Comparison of ENCODE assay signal across 8 cellular contexts in the genomic region with DNA sequence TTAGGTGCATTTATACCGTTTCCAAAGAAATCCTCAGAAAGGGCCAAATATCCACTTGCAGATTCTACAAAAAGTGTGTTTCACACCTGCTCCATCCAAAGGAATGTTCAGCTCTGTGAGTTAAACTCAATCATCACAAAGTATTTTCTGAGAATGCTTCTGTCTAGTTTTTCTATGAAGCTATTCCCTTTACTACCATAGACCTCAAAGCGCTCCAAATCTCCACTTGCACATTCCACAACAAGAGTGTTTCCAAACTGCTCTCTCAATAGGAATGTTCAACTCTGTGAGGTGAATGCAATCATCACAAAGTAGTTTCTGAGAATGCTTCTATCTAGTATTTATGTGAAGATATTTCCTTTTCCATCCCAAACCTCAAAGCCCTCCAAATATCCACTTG.
A peak's percentile ranks its signal among the peaks of the same experiment; 100 is the strongest.
DNase-seq lines count a peak whose midpoint lies in the region; ATAC-seq, FAIRE-seq and TF ChIP-seq lines count a peak whose summit lies in the region.
"Not testable (repeated sequence)": the region's sequence is repeated elsewhere in the genome, so short reads cannot be mapped to it uniquely, and the experiment has no call there.

No MANE protein-coding gene starts in this region.

- ATAC-seq in A549 = peak in 1 of 2 experiments; percentile 8; a peak in 1 of 6 replicates
- ATAC-seq in K562 = not testable (repeated sequence)
- ATAC-seq in Right ventricle myocardium superior (ENCODE audit: poor library complexity) = peak; percentile 34
- ATAC-seq in upper lobe of right lung = peak; percentile 27

- intact Hi-C loops in K562 (cut with micrococcal nuclease); Right ventricle myocardium superior (cut with DNase I); lower leg skin (cut with DNase I; ENCODE audit: low total_unique reads); ovary (cut with DNase I); upper lobe of right lung (cut with DNase I): not testable (repeated sequence)

- H3K27me3 ChIP-seq in SJSA1 (replicated peaks); K562 (ENCODE audit: control insufficient read depth in 2 of 2, insufficient read depth in 2 of 2, low read length in 2 of 2); ovary; upper lobe of right lung: not testable (repeated sequence)

- whole genome bisulfite sequencing in A549 (ENCODE audit: missing lambda C conversion rate) = 0% methylated on average over 1 of the region's 2 CpGs
- no CpG with 5 or more reads among the region's 2 CpGs for WGBS in K562 (ENCODE audit: insufficient coverage, low coverage, missing lambda C conversion rate)
- 75 to 100% methylated on average over 1 of the region's 2 CpGs for WGBS in lower leg skin, 2 donors
- WGBS in ovary, 3 donors = 73 to 78% methylated on average over 1 of the region's 2 CpGs; no CpG with 5 or more reads in 1 of the 3 donors

- H3K36me3 ChIP-seq in SJSA1; K562 (ENCODE audit: control insufficient read depth, insufficient read depth, low read length); ovary; upper lobe of right lung: not testable (repeated sequence)

- CTCF ChIA-PET in A549 (lab: Yijun Ruan, JAX); HEK293T (lab: Yijun Ruan, JAX); K562 (lab: Yijun Ruan, JAX; ENCODE audit: low intra/inter-chr PET ratio): not testable (repeated sequence)

- not testable (repeated sequence) for H2AFZ ChIP-seq in K562 (ENCODE audit: low read depth, low read length)

- not testable (repeated sequence) for DNase-seq in A549 (ENCODE audit: low read depth in 1 of 2, low spot score in 1 of 2); HEK293T (ENCODE audit: extremely low spot score); SJSA1 (ENCODE audit: low read depth in 1 of 2, low spot score in 2 of 2); K562 (ENCODE audit: extremely low read depth in 1 of 4, low spot score in 3 of 4); Right ventricle myocardium superior; lower leg skin (ENCODE audit: low spot score in 2 of 2); ovary; upper lobe of right lung

- not testable (repeated sequence) for FAIRE-seq in A549 (lab: Jason Lieb, UNC); K562 (lab: Jason Lieb, UNC)

- H3K4me2 ChIP-seq in A549; K562 (ENCODE audit: insufficient read depth, low read length): not testable (repeated sequence)

- H4K20me1 ChIP-seq in K562 (replicated peaks; ENCODE audit: control insufficient read depth, insufficient read depth, low read length) = not testable (repeated sequence)

- not testable (repeated sequence) for BruUV-seq in K562 (replicated peaks; lab: Mats Ljungman, UMichigan)

- H3K9me3 ChIP-seq in A549 (peaks cover 10% of the 10 kb centered on the region; the same call in 1 of the 3 replicates), SJSA1 (replicated peaks) (peaks cover 12% of the 10 kb centered on the region)
- not testable (repeated sequence) for H3K9me3 ChIP-seq in K562 (replicated peaks; ENCODE audit: control insufficient read depth, insufficient read depth, low read depth, low read length); ovary; upper lobe of right lung

- not testable (repeated sequence) for TF ChIP-seq POLR2A in A549 (IDR thresholded peaks at IDR 0.05; ENCODE audit: low read length); K562 (conservative IDR thresholded peaks at IDR 0.05)
- TF ChIP-seq POLR2A in lower leg skin (IDR thresholded peaks at IDR 0.05) (peak; percentile 95 to 100), ovary (IDR thresholded peaks at IDR 0.05) (peak; percentile 39)

- not testable (repeated sequence) for TF ChIP-seq CTCF in A549 (IDR thresholded peaks at IDR 0.05); K562 (IDR thresholded peaks at IDR 0.05 in 2 of 3, conservative IDR thresholded peaks at IDR 0.05 in 1 of 3; ENCODE audit: insufficient read depth in 2 of 3, low read depth in 1 of 3, low read length in 3 of 3); upper lobe of right lung (IDR thresholded peaks at IDR 0.05)
- TF ChIP-seq CTCF in lower leg skin (IDR thresholded peaks at IDR 0.05) (peak in 2 of 3 donors; percentile 100), ovary (IDR thresholded peaks at IDR 0.05) (peak in 1 of 3 donors; percentile 64)

- H3K9me1 ChIP-seq in K562 (ENCODE audit: control insufficient read depth, insufficient read depth, low read length) = not testable (repeated sequence)

- H3K79me2 ChIP-seq in K562 (ENCODE audit: control insufficient read depth, insufficient read depth, low read length) = not testable (repeated sequence)

- TF ChIP-seq RAD21 in A549 (conservative IDR thresholded peaks at IDR 0.05 in 1 of 2, IDR thresholded peaks at IDR 0.05 in 1 of 2); K562 (CRISPR knock-in tag; conservative IDR thresholded peaks at IDR 0.05 in 1 of 2, IDR thresholded peaks at IDR 0.05 in 1 of 2): not testable (repeated sequence)

- TF ChIP-seq EP300 in A549 (IDR thresholded peaks at IDR 0.05); K562 (IDR thresholded peaks at IDR 0.05; ENCODE audit: low read length); ovary (IDR thresholded peaks at IDR 0.05): not testable (repeated sequence)

- not testable (repeated sequence) for H3K4me1 ChIP-seq in A549; SJSA1 (replicated peaks); K562 (replicated peaks in 1 of 2; ENCODE audit: control insufficient read depth in 2 of 2, insufficient read depth in 2 of 2, low read length in 2 of 2); ovary (ENCODE audit: insufficient read depth); upper lobe of right lung

- H3K4me3 ChIP-seq in A549; SJSA1; K562; lower leg skin (ENCODE audit: low read depth, poor library complexity, severe bottlenecking); ovary; upper lobe of right lung: not testable (repeated sequence)

- in situ Hi-C loops in K562 (cut with MboI) = not testable (repeated sequence)

- POLR2A ChIA-PET in A549 (lab: Yijun Ruan, JAX); HEK293T (lab: Yijun Ruan, JAX); K562 (lab: Yijun Ruan, JAX): not testable (repeated sequence)

- not testable (repeated sequence) for H3K9ac ChIP-seq in K562 (ENCODE audit: insufficient read depth in 1 of 2, low read depth in 2 of 2, low read length in 2 of 2)

- H3K27ac ChIP-seq in A549; K562 (ENCODE audit: extremely low read depth, low read depth, low read length); ovary; upper lobe of right lung: not testable (repeated sequence)
- peak overlapping the region; percentile 23 for H3K27ac ChIP-seq in SJSA1

TF ChIP-seq in A549, 52 proteins besides CTCF, POLR2A, EP300 and RAD21 (continues in another document):
- TF ChIP-seq ZFP36 (IDR thresholded peaks at IDR 0.05; ENCODE audit: borderline replicate concordance, partially characterized antibody) = peak; percentile 79
- TF ChIP-seq TFCP2L1 (CRISPR knock-in tag; IDR thresholded peaks at IDR 0.05) = peak; percentile 63; the same call in 1 of the 2 replicates
- TF ChIP-seq ZC3H11A (IDR thresholded peaks at IDR 0.05) = peak; percentile 30; the same call in 1 of the 2 replicates
- peak; percentile 99 for TF ChIP-seq FOXS1 (CRISPR knock-in tag; IDR thresholded peaks at IDR 0.05)

TF ChIP-seq in HEK293T, 16 proteins besides CTCF, POLR2A, EP300 and RAD21:
- TF ChIP-seq FOXM1 (IDR thresholded peaks at IDR 0.05; ENCODE audit: borderline replicate concordance) = 0 out of 2 replicates have a peak, but pooled peaks have one; percentile 62
- peak; percentile 60; the same call in 1 of the 2 replicates for TF ChIP-seq ARNT (IDR thresholded peaks at IDR 0.05)
TF ChIP-seq in HEK293T: peak in this region for 2; not testable (repeated sequence) for 14.

TF ChIP-seq in K562, 482 proteins besides CTCF, POLR2A, EP300 and RAD21 (continues in another document):
- 0 out of 2 replicates have a peak, but pooled peaks have one; percentile 13 for TF ChIP-seq CBFA2T2 (conservative IDR thresholded peaks at IDR 0.05)
- peak; percentile 88 for TF ChIP-seq ZNF551 (CRISPR knock-in tag; IDR thresholded peaks at IDR 0.05)
- TF ChIP-seq ILK (tag; IDR thresholded peaks at IDR 0.05; ENCODE audit: borderline replicate concordance, low read depth) = peak; percentile 76; the same call in 1 of the 2 replicates
- TF ChIP-seq EWSR1 (IDR thresholded peaks at IDR 0.05; ENCODE audit: borderline replicate concordance, low read depth, partially characterized antibody) = peak; percentile 94
- TF ChIP-seq NCOA6 (IDR thresholded peaks at IDR 0.05) = peak; percentile 59; the same call in 1 of the 2 replicates
- TF ChIP-seq, protein P1, sequence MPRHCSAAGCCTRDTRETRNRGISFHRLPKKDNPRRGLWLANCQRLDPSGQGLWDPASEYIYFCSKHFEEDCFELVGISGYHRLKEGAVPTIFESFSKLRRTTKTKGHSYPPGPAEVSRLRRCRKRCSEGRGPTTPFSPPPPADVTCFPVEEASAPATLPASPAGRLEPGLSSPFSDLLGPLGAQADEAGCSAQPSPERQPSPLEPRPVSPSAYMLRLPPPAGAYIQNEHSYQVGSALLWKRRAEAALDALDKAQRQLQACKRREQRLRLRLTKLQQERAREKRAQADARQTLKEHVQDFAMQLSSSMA (CRISPR knock-in tag; IDR thresholded peaks at IDR 0.05) = peak; percentile 34; the same call in 1 of the 2 replicates
- peak in 1 of 2 experiments; percentile 88; a peak in 1 of 4 replicates for TF ChIP-seq HDAC1 (IDR thresholded peaks at IDR 0.05)
- TF ChIP-seq COPS2 (conservative IDR thresholded peaks at IDR 0.05) = peak; percentile 81
- TF ChIP-seq ZNF780A (CRISPR knock-in tag; IDR thresholded peaks at IDR 0.05) = peak; percentile 79; the same call in 1 of the 2 replicates
